8 cellular contexts compared by ENCODE assay signal in genomic region chr17:10695875-10696407, GRCh38. TPM values are rescaled to one million over a fixed set of nuclear protein-coding genes. Genes with fewer than 3 reads are reported as not detected.
DNase-seq lines count a peak whose midpoint lies in the region; ATAC-seq and TF ChIP-seq lines count a peak whose summit lies in the region.
"Not testable (repeated sequence)": the region's sequence is repeated elsewhere in the genome, so short reads cannot be mapped to it uniquely, and the experiment has no call there.

No MANE protein-coding gene starts in this region.

- H3K27ac Mint-ChIP-seq in activated naive CD4-positive, alpha-beta T cell treated with anti-CD3 and anti-CD28 coated beads for 36 hours; dendritic cell treated with granulocyte-macrophage colony-stimulating factor and Interleukin-4, amounts not matched to agents 40 ng/mL and 50 ng/mL, for 4 days: not testable (repeated sequence)
- peak overlapping the region in 1 of 2 donors; percentile 93 for H3K27ac Mint-ChIP-seq in natural killer cell
- peak overlapping the region in 1 of 2 donors; percentile 52 for H3K27ac Mint-ChIP-seq in stimulated activated naive CD8-positive, alpha-beta T cell treated with anti-CD3 and anti-CD28 coated beads, Interleukin-15, amount 100 ng/mL, for 72 hours

- 86% methylated on average over 17 of the region's 17 CpGs for WGBS in hepatocyte (ENCODE audit: low lambda C conversion rate, missing lambda C conversion rate)

- H3K27ac ChIP-seq in C4-2B (peak overlapping the region; percentile 4; the same call in 1 of the 2 replicates), HL-60 (replicated peaks) (peak overlapping the region; percentile 86), hepatocyte (peak overlapping the region; percentile 96)
- H3K27ac ChIP-seq in SJSA1: not testable (repeated sequence)

- not testable (repeated sequence) for H3K9me3 Mint-ChIP-seq in activated naive CD4-positive, alpha-beta T cell treated with anti-CD3 and anti-CD28 coated beads for 36 hours; dendritic cell treated with granulocyte-macrophage colony-stimulating factor and Interleukin-4, amounts not matched to agents 40 ng/mL and 50 ng/mL, for 4 days; natural killer cell; stimulated activated naive CD8-positive, alpha-beta T cell treated with anti-CD3 and anti-CD28 coated beads, Interleukin-15, amount 100 ng/mL, for 72 hours

- not testable (repeated sequence) for TF ChIP-seq CTCF in C4-2B (conservative IDR thresholded peaks at IDR 0.05); HL-60 (IDR thresholded peaks at IDR 0.05; ENCODE audit: insufficient read depth, low read length); hepatocyte (IDR thresholded peaks at IDR 0.05; ENCODE audit: poor library complexity); natural killer cell (IDR thresholded peaks at IDR 0.05)

- H3K36me3 ChIP-seq in SJSA1: peaks cover 50% of the 10 kb centered on the region
- H3K36me3 ChIP-seq in hepatocyte (replicated peaks; ENCODE audit: insufficient read depth, low read depth): not testable (repeated sequence)

- peaks cover 55% of the 10 kb centered on the region for H3K4me1 Mint-ChIP-seq in activated naive CD4-positive, alpha-beta T cell treated with anti-CD3 and anti-CD28 coated beads for 36 hours (ENCODE audit: low read depth)
- peaks cover 13% of the 10 kb centered on the region for H3K4me1 Mint-ChIP-seq in dendritic cell treated with granulocyte-macrophage colony-stimulating factor and Interleukin-4, amounts not matched to agents 40 ng/mL and 50 ng/mL, for 4 days (ENCODE audit: low read depth)
- peaks cover 45 to 48% of the 10 kb centered on the region in 2 donors for H3K4me1 Mint-ChIP-seq in natural killer cell
- peaks cover 56% of the 10 kb centered on the region for H3K4me1 Mint-ChIP-seq in stimulated activated naive CD8-positive, alpha-beta T cell treated with anti-CD3 and anti-CD28 coated beads, Interleukin-15, amount 100 ng/mL, for 72 hours

- not testable (repeated sequence) for H4K20me1 ChIP-seq in hepatocyte (ENCODE audit: insufficient read depth, poor library complexity, severe bottlenecking)

- peaks cover 38% of the 10 kb centered on the region for H3K36me3 Mint-ChIP-seq in activated naive CD4-positive, alpha-beta T cell treated with anti-CD3 and anti-CD28 coated beads for 36 hours (ENCODE audit: low read depth)
- peaks cover 60% of the 10 kb centered on the region for H3K36me3 Mint-ChIP-seq in dendritic cell treated with granulocyte-macrophage colony-stimulating factor and Interleukin-4, amounts not matched to agents 40 ng/mL and 50 ng/mL, for 4 days (ENCODE audit: low read depth)
- H3K36me3 Mint-ChIP-seq in natural killer cell: not testable (repeated sequence)

- intact Hi-C loops in activated naive CD4-positive, alpha-beta T cell treated with anti-CD3 and anti-CD28 coated beads for 36 hours (cut with micrococcal nuclease): loop anchor here (2.0 kb wide), 1 partner anchor 43 kb away; no protein-coding TSS in a partner anchor
- intact Hi-C loops in dendritic cell treated with granulocyte-macrophage colony-stimulating factor and Interleukin-4, amounts not matched to agents 40 ng/mL and 50 ng/mL, for 4 days (cut with micrococcal nuclease); natural killer cell (cut with micrococcal nuclease): not testable (repeated sequence)

- not testable (repeated sequence) for H3K9me2 ChIP-seq in hepatocyte (replicated peaks; ENCODE audit: insufficient read depth)

- DNase-seq in HL-60 (ENCODE audit: low read depth in 1 of 2, low spot score in 1 of 2); SJSA1 (ENCODE audit: low read depth in 1 of 2, low spot score in 2 of 2); activated naive CD4-positive, alpha-beta T cell treated with anti-CD3 and anti-CD28 coated beads for 36 hours; hepatocyte (ENCODE audit: low spot score); natural killer cell; stimulated activated naive CD8-positive, alpha-beta T cell treated with anti-CD3 and anti-CD28 coated beads, Interleukin-15, amount 100 ng/mL, for 72 hours: not testable (repeated sequence)

- H3K79me2 ChIP-seq in hepatocyte: peaks cover 84% of the 10 kb centered on the region

- CTCF ChIA-PET in activated naive CD4-positive, alpha-beta T cell treated with anti-CD3 and anti-CD28 coated beads for 36 hours (lab: Charles Lee): interaction anchor here (0.5 to 2.8 kb wide), 2 partner anchors 12 to 813 kb away, joined by 5 to 13 read pairs; no protein-coding TSS in a partner anchor

- not testable (repeated sequence) for H3K27me3 ChIP-seq in HL-60 (ENCODE audit: insufficient read depth, poor library complexity, severe bottlenecking); SJSA1 (replicated peaks); hepatocyte

- not testable (repeated sequence) for H3K9me3 ChIP-seq in SJSA1 (replicated peaks); hepatocyte (ENCODE audit: low read depth)

- H3K4me3 ChIP-seq in HL-60 (replicated peaks; ENCODE audit: insufficient read depth, low read length): peak overlapping the region; percentile 87
- H3K4me3 ChIP-seq in SJSA1: peak overlapping the region; percentile 71
- H3K4me3 ChIP-seq in hepatocyte: peak overlapping the region; percentile 95

- H3K4me3 Mint-ChIP-seq in activated naive CD4-positive, alpha-beta T cell treated with anti-CD3 and anti-CD28 coated beads for 36 hours: peak overlapping the region; percentile 93
- peak overlapping the region; percentile 90 for H3K4me3 Mint-ChIP-seq in dendritic cell treated with granulocyte-macrophage colony-stimulating factor and Interleukin-4, amounts not matched to agents 40 ng/mL and 50 ng/mL, for 4 days
- peak overlapping the region; percentile 98 for H3K4me3 Mint-ChIP-seq in natural killer cell
- peak overlapping the region; percentile 92 to 97 for H3K4me3 Mint-ChIP-seq in stimulated activated naive CD8-positive, alpha-beta T cell treated with anti-CD3 and anti-CD28 coated beads, Interleukin-15, amount 100 ng/mL, for 72 hours

- H3K4me2 ChIP-seq in hepatocyte: peak overlapping the region; percentile 85

- not testable (repeated sequence) for ATAC-seq in natural killer cell; stimulated activated naive CD8-positive, alpha-beta T cell treated with anti-CD3 and anti-CD28 coated beads, Interleukin-15, amount 100 ng/mL, for 72 hours

- H2AFZ ChIP-seq in hepatocyte: not testable (repeated sequence)

- not testable (repeated sequence) for H3K27me3 Mint-ChIP-seq in activated naive CD4-positive, alpha-beta T cell treated with anti-CD3 and anti-CD28 coated beads for 36 hours (ENCODE audit: low read depth); dendritic cell treated with granulocyte-macrophage colony-stimulating factor and Interleukin-4, amounts not matched to agents 40 ng/mL and 50 ng/mL, for 4 days; natural killer cell (ENCODE audit: low read depth in 2 of 2); stimulated activated naive CD8-positive, alpha-beta T cell treated with anti-CD3 and anti-CD28 coated beads, Interleukin-15, amount 100 ng/mL, for 72 hours

- not testable (repeated sequence) for H3K4me1 ChIP-seq in SJSA1 (replicated peaks)
- H3K4me1 ChIP-seq in hepatocyte (ENCODE audit: insufficient read depth): peaks cover 12% of the 10 kb centered on the region

RNA-seq across cellular contexts. Expression of gene SCO1, which starts 1.4 kb away (rescaled TPM):
- total RNA-seq in SJSA1 (2014; rRNA removed; shearing (Covaris generic)): 23.5 and 27.1 TPM in 2 replicates
- total RNA-seq in activated naive CD4-positive, alpha-beta T cell treated with anti-CD3 and anti-CD28 coated beads for 36 hours: 10 to 100 TPM; 34.0 to 37.6 TPM
- total RNA-seq in hepatocyte (37.4 and 45.8 TPM in 2 replicates), natural killer cell (10 to 100 TPM; 13.4 to 22.9 (median 18.8) TPM)
- 34.0 and 43.4 TPM in 2 replicates for polyA plus RNA-seq in hepatocyte

RNA-seq across cellular contexts. Expression of gene ADPRM, which starts 1.5 kb away (rescaled TPM):
- total RNA-seq in SJSA1 (2014; rRNA removed; shearing (Covaris generic)): 6.1 and 9.5 TPM in 2 replicates
- total RNA-seq in activated naive CD4-positive, alpha-beta T cell treated with anti-CD3 and anti-CD28 coated beads for 36 hours: 10 to 100 TPM; 11.1 to 12.6 TPM
- total RNA-seq in hepatocyte: 12.5 and 17.8 TPM in 2 replicates
- 5.8 and 7.7 TPM in 2 replicates for polyA plus RNA-seq in hepatocyte
- 10 to 100 TPM in 1 of 3 donors, 1 to 10 TPM in 2; 9.5 to 10.7 (median 9.5) TPM for total RNA-seq in natural killer cell

RNA-seq across cellular contexts. Expression of gene TMEM220, which starts 33.9 kb away (rescaled TPM):
- total RNA-seq in SJSA1 (2014; rRNA removed; shearing (Covaris generic)): 1.4 and 2.8 TPM in 2 replicates
- total RNA-seq in activated naive CD4-positive, alpha-beta T cell treated with anti-CD3 and anti-CD28 coated beads for 36 hours: under 1 TPM; 0.79 to 0.94 TPM
- total RNA-seq in hepatocyte (10.5 and 11.6 TPM in 2 replicates), natural killer cell (1 to 10 TPM in 2 of 3 donors, under 1 TPM in 1; 0.97 to 2.2 (median 1.4) TPM)
- polyA plus RNA-seq in hepatocyte: 30.0 and 32.4 TPM in 2 replicates

RNA-seq across cellular contexts. Expression of gene MYH3, which starts 38.8 kb away (rescaled TPM):
- total RNA-seq in SJSA1 (2014; rRNA removed; shearing (Covaris generic)): 0.13 and 0.66 TPM in 2 replicates
- 1 to 10 TPM; 1.8 to 3.1 TPM for total RNA-seq in activated naive CD4-positive, alpha-beta T cell treated with anti-CD3 and anti-CD28 coated beads for 36 hours
- total RNA-seq in hepatocyte (0.48 and 0.93 TPM in 2 replicates), natural killer cell (1 to 10 TPM; 4.3 to 6.6 (median 6.2) TPM)
- 1.9 and 3.5 TPM in 2 replicates for polyA plus RNA-seq in hepatocyte
